ENCODE assay signal across 1 cellular context in the genomic region with DNA sequence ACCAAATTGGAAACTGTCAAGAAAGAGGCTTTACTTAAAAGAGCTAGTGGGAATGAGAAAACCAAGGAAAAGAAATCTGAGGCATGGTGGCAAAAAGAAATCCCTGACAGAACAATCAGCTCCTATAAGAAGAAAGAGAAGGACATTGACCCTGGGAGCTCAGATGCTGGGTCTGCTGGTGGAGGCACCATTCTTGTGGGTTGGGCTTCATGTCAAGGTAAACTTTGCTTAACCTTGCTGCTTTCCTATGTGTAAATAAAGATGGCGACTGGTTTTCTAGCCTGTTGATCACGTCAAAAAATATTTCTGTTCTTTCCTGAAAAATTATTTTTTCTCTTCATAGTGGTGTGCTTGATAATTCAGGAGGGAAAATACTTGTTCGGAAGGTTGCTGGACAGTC.
TF ChIP-seq lines count a peak whose summit lies in the region.

No MANE protein-coding gene starts in this region.

TF ChIP-seq in WTC11, 78 proteins besides CTCF, POLR2A, EP300 and RAD21 (continued from another document):
- TF ChIP-seq, protein P1, sequence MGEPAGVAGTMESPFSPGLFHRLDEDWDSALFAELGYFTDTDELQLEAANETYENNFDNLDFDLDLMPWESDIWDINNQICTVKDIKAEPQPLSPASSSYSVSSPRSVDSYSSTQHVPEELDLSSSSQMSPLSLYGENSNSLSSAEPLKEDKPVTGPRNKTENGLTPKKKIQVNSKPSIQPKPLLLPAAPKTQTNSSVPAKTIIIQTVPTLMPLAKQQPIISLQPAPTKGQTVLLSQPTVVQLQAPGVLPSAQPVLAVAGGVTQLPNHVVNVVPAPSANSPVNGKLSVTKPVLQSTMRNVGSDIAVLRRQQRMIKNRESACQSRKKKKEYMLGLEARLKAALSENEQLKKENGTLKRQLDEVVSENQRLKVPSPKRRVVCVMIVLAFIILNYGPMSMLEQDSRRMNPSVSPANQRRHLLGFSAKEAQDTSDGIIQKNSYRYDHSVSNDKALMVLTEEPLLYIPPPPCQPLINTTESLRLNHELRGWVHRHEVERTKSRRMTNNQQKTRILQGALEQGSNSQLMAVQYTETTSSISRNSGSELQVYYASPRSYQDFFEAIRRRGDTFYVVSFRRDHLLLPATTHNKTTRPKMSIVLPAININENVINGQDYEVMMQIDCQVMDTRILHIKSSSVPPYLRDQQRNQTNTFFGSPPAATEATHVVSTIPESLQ (CRISPR knock-in tag; IDR thresholded peaks at IDR 0.05) = no peak
- TF ChIP-seq ZBTB21 (CRISPR knock-in tag; IDR thresholded peaks at IDR 0.05; ENCODE audit: borderline replicate concordance) = no peak
- no peak for TF ChIP-seq GRHL2 (CRISPR knock-in tag; IDR thresholded peaks at IDR 0.05; ENCODE audit: insufficient replicate concordance, severe bottlenecking)
- TF ChIP-seq, protein P2, sequence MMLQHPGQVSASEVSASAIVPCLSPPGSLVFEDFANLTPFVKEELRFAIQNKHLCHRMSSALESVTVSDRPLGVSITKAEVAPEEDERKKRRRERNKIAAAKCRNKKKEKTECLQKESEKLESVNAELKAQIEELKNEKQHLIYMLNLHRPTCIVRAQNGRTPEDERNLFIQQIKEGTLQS (CRISPR knock-in tag; conservative IDR thresholded peaks at IDR 0.05) = no peak
- TF ChIP-seq, protein P3, sequence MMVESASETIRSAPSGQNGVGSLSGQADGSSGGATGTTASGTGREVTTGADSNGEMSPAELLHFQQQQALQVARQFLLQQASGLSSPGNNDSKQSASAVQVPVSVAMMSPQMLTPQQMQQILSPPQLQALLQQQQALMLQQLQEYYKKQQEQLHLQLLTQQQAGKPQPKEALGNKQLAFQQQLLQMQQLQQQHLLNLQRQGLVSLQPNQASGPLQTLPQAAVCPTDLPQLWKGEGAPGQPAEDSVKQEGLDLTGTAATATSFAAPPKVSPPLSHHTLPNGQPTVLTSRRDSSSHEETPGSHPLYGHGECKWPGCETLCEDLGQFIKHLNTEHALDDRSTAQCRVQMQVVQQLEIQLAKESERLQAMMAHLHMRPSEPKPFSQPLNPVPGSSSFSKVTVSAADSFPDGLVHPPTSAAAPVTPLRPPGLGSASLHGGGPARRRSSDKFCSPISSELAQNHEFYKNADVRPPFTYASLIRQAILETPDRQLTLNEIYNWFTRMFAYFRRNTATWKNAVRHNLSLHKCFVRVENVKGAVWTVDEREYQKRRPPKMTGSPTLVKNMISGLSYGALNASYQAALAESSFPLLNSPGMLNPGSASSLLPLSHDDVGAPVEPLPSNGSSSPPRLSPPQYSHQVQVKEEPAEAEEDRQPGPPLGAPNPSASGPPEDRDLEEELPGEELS (CRISPR knock-in tag; IDR thresholded peaks at IDR 0.05) = no peak
- TF ChIP-seq, protein P4, sequence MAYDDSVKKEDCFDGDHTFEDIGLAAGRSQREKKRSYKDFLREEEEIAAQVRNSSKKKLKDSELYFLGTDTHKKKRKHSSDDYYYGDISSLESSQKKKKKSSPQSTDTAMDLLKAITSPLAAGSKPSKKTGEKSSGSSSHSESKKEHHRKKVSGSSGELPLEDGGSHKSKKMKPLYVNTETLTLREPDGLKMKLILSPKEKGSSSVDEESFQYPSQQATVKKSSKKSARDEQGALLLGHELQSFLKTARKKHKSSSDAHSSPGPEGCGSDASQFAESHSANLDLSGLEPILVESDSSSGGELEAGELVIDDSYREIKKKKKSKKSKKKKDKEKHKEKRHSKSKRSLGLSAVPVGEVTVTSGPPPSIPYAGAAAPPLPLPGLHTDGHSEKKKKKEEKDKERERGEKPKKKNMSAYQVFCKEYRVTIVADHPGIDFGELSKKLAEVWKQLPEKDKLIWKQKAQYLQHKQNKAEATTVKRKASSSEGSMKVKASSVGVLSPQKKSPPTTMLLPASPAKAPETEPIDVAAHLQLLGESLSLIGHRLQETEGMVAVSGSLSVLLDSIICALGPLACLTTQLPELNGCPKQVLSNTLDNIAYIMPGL (CRISPR knock-in tag; IDR thresholded peaks at IDR 0.05) = no peak
- no peak for TF ChIP-seq SOX15 (CRISPR knock-in tag; IDR thresholded peaks at IDR 0.05)
- TF ChIP-seq, protein P5, sequence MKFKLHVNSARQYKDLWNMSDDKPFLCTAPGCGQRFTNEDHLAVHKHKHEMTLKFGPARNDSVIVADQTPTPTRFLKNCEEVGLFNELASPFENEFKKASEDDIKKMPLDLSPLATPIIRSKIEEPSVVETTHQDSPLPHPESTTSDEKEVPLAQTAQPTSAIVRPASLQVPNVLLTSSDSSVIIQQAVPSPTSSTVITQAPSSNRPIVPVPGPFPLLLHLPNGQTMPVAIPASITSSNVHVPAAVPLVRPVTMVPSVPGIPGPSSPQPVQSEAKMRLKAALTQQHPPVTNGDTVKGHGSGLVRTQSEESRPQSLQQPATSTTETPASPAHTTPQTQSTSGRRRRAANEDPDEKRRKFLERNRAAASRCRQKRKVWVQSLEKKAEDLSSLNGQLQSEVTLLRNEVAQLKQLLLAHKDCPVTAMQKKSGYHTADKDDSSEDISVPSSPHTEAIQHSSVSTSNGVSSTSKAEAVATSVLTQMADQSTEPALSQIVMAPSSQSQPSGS (CRISPR knock-in tag; IDR thresholded peaks at IDR 0.05; ENCODE audit: borderline replicate concordance, low read depth) = no peak
- TF ChIP-seq ATF1 (CRISPR knock-in tag; IDR thresholded peaks at IDR 0.05) = no peak
- TF ChIP-seq HMGA2 (CRISPR knock-in tag; IDR thresholded peaks at IDR 0.05) = no peak
- TF ChIP-seq TEAD1 (CRISPR knock-in tag; IDR thresholded peaks at IDR 0.05) = no peak
- TF ChIP-seq, protein P6, sequence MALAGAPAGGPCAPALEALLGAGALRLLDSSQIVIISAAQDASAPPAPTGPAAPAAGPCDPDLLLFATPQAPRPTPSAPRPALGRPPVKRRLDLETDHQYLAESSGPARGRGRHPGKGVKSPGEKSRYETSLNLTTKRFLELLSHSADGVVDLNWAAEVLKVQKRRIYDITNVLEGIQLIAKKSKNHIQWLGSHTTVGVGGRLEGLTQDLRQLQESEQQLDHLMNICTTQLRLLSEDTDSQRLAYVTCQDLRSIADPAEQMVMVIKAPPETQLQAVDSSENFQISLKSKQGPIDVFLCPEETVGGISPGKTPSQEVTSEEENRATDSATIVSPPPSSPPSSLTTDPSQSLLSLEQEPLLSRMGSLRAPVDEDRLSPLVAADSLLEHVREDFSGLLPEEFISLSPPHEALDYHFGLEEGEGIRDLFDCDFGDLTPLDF (CRISPR knock-in tag; IDR thresholded peaks at IDR 0.05) = no peak
- TF ChIP-seq, protein P7, sequence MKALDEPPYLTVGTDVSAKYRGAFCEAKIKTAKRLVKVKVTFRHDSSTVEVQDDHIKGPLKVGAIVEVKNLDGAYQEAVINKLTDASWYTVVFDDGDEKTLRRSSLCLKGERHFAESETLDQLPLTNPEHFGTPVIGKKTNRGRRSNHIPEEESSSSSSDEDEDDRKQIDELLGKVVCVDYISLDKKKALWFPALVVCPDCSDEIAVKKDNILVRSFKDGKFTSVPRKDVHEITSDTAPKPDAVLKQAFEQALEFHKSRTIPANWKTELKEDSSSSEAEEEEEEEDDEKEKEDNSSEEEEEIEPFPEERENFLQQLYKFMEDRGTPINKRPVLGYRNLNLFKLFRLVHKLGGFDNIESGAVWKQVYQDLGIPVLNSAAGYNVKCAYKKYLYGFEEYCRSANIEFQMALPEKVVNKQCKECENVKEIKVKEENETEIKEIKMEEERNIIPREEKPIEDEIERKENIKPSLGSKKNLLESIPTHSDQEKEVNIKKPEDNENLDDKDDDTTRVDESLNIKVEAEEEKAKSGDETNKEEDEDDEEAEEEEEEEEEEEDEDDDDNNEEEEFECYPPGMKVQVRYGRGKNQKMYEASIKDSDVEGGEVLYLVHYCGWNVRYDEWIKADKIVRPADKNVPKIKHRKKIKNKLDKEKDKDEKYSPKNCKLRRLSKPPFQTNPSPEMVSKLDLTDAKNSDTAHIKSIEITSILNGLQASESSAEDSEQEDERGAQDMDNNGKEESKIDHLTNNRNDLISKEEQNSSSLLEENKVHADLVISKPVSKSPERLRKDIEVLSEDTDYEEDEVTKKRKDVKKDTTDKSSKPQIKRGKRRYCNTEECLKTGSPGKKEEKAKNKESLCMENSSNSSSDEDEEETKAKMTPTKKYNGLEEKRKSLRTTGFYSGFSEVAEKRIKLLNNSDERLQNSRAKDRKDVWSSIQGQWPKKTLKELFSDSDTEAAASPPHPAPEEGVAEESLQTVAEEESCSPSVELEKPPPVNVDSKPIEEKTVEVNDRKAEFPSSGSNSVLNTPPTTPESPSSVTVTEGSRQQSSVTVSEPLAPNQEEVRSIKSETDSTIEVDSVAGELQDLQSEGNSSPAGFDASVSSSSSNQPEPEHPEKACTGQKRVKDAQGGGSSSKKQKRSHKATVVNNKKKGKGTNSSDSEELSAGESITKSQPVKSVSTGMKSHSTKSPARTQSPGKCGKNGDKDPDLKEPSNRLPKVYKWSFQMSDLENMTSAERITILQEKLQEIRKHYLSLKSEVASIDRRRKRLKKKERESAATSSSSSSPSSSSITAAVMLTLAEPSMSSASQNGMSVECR (CRISPR knock-in tag; IDR thresholded peaks at IDR 0.05; ENCODE audit: borderline replicate concordance) = no peak
- TF ChIP-seq, protein P8, sequence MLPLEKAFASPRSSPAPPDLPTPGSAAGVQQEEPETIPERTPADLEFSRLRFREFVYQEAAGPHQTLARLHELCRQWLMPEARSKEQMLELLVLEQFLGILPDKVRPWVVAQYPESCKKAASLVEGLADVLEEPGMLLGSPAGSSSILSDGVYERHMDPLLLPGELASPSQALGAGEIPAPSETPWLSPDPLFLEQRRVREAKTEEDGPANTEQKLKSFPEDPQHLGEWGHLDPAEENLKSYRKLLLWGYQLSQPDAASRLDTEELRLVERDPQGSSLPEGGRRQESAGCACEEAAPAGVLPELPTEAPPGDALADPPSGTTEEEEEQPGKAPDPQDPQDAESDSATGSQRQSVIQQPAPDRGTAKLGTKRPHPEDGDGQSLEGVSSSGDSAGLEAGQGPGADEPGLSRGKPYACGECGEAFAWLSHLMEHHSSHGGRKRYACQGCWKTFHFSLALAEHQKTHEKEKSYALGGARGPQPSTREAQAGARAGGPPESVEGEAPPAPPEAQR (CRISPR knock-in tag; IDR thresholded peaks at IDR 0.05) = no peak
- no peak for TF ChIP-seq NR2C2 (CRISPR knock-in tag; IDR thresholded peaks at IDR 0.05)
- TF ChIP-seq, protein P9, sequence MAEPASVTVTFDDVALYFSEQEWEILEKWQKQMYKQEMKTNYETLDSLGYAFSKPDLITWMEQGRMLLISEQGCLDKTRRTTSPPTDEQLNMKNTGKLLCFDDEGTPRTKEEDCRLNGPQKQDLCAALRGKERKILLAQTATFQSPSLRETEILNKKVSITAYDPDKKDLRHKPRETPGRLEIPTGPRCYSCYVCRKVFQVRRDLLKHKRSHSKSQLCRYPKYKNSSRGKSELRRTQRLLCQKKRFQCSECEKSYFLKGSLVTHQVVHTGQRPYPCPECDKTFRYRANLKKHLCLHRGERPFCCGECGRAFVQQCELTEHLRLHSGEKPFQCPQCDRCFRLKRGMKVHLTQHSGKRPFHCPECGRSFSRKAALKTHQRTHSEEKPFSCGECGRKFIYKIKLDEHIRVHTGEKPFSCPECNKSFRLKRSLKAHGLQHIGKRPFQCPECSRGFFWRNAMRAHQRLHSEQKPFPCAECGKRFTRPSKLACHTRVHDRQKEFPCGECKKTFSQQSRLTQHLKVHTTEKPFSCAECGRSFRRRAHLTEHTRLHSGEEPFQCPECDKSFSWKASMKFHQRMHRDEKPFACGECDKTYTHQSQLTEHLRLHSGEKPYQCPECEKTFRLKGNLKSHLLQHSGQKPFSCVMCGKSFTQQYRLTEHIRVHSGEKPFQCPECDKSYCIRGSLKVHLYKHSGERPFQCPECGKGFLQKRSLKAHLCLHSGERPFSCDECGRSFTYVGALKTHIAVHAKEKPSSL (CRISPR knock-in tag; conservative IDR thresholded peaks at IDR 0.05) = no peak
